1 cellular context compared by ENCODE assay signal in genomic region chr7:24597014-24597413, GRCh38.
TF ChIP-seq lines count a peak whose summit lies in the region.

No MANE protein-coding gene starts in this region.

TF ChIP-seq in GM12878, 131 proteins besides CTCF, POLR2A, EP300 and RAD21 (continued from another document and continues in another):
- no peak for TF ChIP-seq CEBPZ (IDR thresholded peaks at IDR 0.05; ENCODE audit: low read depth, low read length)
- TF ChIP-seq IKZF2 (IDR thresholded peaks at IDR 0.05) = peak; percentile 19 to 20; a peak in 1 of 4 replicates
- no peak for TF ChIP-seq ZNF274 (IDR thresholded peaks at IDR 0.05; ENCODE audit: insufficient read depth, insufficient read length)
- no peak for TF ChIP-seq ZZZ3 (IDR thresholded peaks at IDR 0.05; ENCODE audit: control insufficient read depth, insufficient read length, low read depth)
- TF ChIP-seq REST (IDR thresholded peaks at IDR 0.05; ENCODE audit: low read depth, low read length) = no peak
- TF ChIP-seq SRF (IDR thresholded peaks at IDR 0.05; ENCODE audit: low read depth in 2 of 2, low read length in 2 of 2) = no peak
- peak; percentile 91 for TF ChIP-seq JUNB (IDR thresholded peaks at IDR 0.05)
- TF ChIP-seq, protein P1, sequence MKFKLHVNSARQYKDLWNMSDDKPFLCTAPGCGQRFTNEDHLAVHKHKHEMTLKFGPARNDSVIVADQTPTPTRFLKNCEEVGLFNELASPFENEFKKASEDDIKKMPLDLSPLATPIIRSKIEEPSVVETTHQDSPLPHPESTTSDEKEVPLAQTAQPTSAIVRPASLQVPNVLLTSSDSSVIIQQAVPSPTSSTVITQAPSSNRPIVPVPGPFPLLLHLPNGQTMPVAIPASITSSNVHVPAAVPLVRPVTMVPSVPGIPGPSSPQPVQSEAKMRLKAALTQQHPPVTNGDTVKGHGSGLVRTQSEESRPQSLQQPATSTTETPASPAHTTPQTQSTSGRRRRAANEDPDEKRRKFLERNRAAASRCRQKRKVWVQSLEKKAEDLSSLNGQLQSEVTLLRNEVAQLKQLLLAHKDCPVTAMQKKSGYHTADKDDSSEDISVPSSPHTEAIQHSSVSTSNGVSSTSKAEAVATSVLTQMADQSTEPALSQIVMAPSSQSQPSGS (IDR thresholded peaks at IDR 0.05; ENCODE audit: low read length) = peak; percentile 82
- no peak for TF ChIP-seq POLR2AphosphoS5 (IDR thresholded peaks at IDR 0.05; ENCODE audit: low read length)
- TF ChIP-seq SUPT20H (IDR thresholded peaks at IDR 0.05; ENCODE audit: borderline replicate concordance, control insufficient read depth, low read depth, low read length) = no peak
- TF ChIP-seq NR2C2 (IDR thresholded peaks at IDR 0.05; ENCODE audit: borderline replicate concordance, control insufficient read depth, insufficient read length, low read depth) = no peak
- TF ChIP-seq HDAC6 (IDR thresholded peaks at IDR 0.05; ENCODE audit: unreplicated experiment) = no peak
- TF ChIP-seq WRNIP1 (IDR thresholded peaks at IDR 0.05; ENCODE audit: borderline replicate concordance, low read depth, low read length) = no peak
- no peak for TF ChIP-seq MLLT1 (IDR thresholded peaks at IDR 0.05)
- no peak for TF ChIP-seq MTA2 (IDR thresholded peaks at IDR 0.05; ENCODE audit: low read depth)
- no peak for TF ChIP-seq IRF3 (IDR thresholded peaks at IDR 0.05)
- TF ChIP-seq SIN3A (IDR thresholded peaks at IDR 0.05; ENCODE audit: low read depth, low read length) = no peak
- TF ChIP-seq FOXM1 (IDR thresholded peaks at IDR 0.05; ENCODE audit: low read depth, low read length) = peak; percentile 64; the same call in 1 of the 2 replicates
- no peak for TF ChIP-seq KDM1A (IDR thresholded peaks at IDR 0.05; ENCODE audit: borderline replicate concordance)
- TF ChIP-seq, protein P2, sequence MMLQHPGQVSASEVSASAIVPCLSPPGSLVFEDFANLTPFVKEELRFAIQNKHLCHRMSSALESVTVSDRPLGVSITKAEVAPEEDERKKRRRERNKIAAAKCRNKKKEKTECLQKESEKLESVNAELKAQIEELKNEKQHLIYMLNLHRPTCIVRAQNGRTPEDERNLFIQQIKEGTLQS (IDR thresholded peaks at IDR 0.05; ENCODE audit: borderline replicate concordance, extremely low read depth, low read depth, low read length) = no peak
- TF ChIP-seq NFYA (IDR thresholded peaks at IDR 0.05; ENCODE audit: borderline replicate concordance, low read depth, low read length) = no peak
- TF ChIP-seq ZNF622 (IDR thresholded peaks at IDR 0.05) = no peak
- no peak for TF ChIP-seq CHD1 (IDR thresholded peaks at IDR 0.05; ENCODE audit: low read depth, low read length)
- no peak for TF ChIP-seq MYB (IDR thresholded peaks at IDR 0.05; ENCODE audit: borderline replicate concordance, low read depth, low read length)
- TF ChIP-seq NR2F1 (conservative IDR thresholded peaks at IDR 0.05) = no peak
- TF ChIP-seq PML (IDR thresholded peaks at IDR 0.05; ENCODE audit: low read length) = no peak
- TF ChIP-seq, protein P3, sequence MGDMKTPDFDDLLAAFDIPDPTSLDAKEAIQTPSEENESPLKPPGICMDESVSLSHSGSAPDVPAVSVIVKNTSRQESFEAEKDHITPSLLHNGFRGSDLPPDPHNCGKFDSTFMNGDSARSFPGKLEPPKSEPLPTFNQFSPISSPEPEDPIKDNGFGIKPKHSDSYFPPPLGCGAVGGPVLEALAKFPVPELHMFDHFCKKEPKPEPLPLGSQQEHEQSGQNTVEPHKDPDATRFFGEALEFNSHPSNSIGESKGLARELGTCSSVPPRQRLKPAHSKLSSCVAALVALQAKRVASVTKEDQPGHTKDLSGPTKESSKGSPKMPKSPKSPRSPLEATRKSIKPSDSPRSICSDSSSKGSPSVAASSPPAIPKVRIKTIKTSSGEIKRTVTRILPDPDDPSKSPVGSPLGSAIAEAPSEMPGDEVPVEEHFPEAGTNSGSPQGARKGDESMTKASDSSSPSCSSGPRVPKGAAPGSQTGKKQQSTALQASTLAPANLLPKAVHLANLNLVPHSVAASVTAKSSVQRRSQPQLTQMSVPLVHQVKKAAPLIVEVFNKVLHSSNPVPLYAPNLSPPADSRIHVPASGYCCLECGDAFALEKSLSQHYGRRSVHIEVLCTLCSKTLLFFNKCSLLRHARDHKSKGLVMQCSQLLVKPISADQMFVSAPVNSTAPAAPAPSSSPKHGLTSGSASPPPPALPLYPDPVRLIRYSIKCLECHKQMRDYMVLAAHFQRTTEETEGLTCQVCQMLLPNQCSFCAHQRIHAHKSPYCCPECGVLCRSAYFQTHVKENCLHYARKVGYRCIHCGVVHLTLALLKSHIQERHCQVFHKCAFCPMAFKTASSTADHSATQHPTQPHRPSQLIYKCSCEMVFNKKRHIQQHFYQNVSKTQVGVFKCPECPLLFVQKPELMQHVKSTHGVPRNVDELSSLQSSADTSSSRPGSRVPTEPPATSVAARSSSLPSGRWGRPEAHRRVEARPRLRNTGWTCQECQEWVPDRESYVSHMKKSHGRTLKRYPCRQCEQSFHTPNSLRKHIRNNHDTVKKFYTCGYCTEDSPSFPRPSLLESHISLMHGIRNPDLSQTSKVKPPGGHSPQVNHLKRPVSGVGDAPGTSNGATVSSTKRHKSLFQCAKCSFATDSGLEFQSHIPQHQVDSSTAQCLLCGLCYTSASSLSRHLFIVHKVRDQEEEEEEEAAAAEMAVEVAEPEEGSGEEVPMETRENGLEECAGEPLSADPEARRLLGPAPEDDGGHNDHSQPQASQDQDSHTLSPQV (IDR thresholded peaks at IDR 0.05) = no peak
- TF ChIP-seq RELA (IDR thresholded peaks at IDR 0.05; ENCODE audit: borderline replicate concordance, partially characterized antibody) = no peak
- TF ChIP-seq, protein P4, sequence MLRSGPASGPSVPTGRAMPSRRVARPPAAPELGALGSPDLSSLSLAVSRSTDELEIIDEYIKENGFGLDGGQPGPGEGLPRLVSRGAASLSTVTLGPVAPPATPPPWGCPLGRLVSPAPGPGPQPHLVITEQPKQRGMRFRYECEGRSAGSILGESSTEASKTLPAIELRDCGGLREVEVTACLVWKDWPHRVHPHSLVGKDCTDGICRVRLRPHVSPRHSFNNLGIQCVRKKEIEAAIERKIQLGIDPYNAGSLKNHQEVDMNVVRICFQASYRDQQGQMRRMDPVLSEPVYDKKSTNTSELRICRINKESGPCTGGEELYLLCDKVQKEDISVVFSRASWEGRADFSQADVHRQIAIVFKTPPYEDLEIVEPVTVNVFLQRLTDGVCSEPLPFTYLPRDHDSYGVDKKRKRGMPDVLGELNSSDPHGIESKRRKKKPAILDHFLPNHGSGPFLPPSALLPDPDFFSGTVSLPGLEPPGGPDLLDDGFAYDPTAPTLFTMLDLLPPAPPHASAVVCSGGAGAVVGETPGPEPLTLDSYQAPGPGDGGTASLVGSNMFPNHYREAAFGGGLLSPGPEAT (IDR thresholded peaks at IDR 0.05; ENCODE audit: low read depth) = no peak
- TF ChIP-seq EGR1 (IDR thresholded peaks at IDR 0.05; ENCODE audit: borderline replicate concordance in 1 of 2, low read depth in 2 of 2, low read length in 2 of 2) = no peak
- TF ChIP-seq NRF1 (conservative IDR thresholded peaks at IDR 0.05; ENCODE audit: low read depth, low read length) = no peak
- TF ChIP-seq STAT3 (IDR thresholded peaks at IDR 0.05; ENCODE audit: low read depth, low read length) = no peak
- no peak for TF ChIP-seq FOXK2 (IDR thresholded peaks at IDR 0.05)
- no peak for TF ChIP-seq NFXL1 (IDR thresholded peaks at IDR 0.05; ENCODE audit: borderline replicate concordance)
- no peak for TF ChIP-seq TARDBP (IDR thresholded peaks at IDR 0.05; ENCODE audit: borderline replicate concordance)
- no peak for TF ChIP-seq LARP7 (IDR thresholded peaks at IDR 0.05)
- 0 out of 2 replicates have a peak, but pooled peaks have one; percentile 8 for TF ChIP-seq BCL11A (IDR thresholded peaks at IDR 0.05; ENCODE audit: low read depth, low read length)
- TF ChIP-seq GATAD2B (conservative IDR thresholded peaks at IDR 0.05; ENCODE audit: low read depth) = no peak
- TF ChIP-seq, protein P5, sequence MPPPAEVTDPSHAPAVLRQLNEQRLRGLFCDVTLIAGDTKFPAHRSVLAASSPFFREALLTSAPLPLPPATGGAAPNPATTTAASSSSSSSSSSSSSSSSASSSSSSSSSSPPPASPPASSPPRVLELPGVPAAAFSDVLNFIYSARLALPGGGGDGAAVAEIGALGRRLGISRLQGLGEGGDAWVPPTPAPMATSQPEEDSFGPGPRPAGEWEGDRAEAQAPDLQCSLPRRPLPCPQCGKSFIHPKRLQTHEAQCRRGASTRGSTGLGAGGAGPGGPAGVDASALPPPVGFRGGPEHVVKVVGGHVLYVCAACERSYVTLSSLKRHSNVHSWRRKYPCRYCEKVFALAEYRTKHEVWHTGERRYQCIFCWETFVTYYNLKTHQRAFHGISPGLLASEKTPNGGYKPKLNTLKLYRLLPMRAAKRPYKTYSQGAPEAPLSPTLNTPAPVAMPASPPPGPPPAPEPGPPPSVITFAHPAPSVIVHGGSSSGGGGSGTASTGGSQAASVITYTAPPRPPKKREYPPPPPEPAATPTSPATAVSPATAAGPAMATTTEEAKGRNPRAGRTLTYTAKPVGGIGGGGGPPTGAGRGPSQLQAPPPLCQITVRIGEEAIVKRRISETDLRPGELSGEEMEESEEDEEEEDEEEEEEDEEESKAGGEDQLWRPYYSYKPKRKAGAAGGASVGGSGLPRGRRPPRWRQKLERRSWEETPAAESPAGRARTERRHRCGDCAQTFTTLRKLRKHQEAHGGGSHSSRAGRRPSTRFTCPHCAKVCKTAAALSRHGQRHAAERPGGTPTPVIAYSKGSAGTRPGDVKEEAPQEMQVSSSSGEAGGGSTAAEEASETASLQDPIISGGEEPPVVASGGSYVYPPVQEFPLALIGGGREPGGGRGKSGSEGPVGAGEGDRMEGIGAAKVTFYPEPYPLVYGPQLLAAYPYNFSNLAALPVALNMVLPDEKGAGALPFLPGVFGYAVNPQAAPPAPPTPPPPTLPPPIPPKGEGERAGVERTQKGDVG (CRISPR knock-in tag; IDR thresholded peaks at IDR 0.05) = no peak
- TF ChIP-seq IKZF1 (conservative IDR thresholded peaks at IDR 0.05) = no peak
- TF ChIP-seq MXI1 (IDR thresholded peaks at IDR 0.05; ENCODE audit: low read depth, low read length) = no peak
- TF ChIP-seq DPF2 (IDR thresholded peaks at IDR 0.05) = no peak
- TF ChIP-seq MTA3 (IDR thresholded peaks at IDR 0.05; ENCODE audit: borderline replicate concordance, low read length) = no peak
